ENCODE assay signal across 8 cellular contexts in the genomic region with DNA sequence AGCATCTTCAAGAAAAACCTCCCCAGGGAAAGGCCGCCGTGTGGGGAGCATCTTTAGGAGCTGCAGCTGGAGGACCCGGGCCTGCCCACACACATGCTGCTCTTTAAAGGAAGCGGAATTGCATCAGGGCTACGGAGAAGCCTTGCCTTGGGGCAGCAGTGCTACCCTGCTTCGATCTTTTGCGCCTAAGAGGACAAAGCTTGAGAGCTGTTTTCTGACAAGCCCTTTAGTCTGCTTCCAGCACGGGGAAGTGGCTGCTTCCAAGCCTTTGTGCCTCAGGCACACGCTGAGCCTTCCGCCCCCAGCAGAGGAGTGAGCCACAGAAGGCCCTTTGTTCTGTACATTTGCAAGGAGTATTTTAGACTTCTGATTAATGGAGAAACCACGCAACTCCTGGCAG. TPM values are rescaled to one million over a fixed set of nuclear protein-coding genes. Genes with fewer than 3 reads are reported as not detected.
DNase-seq lines count a peak whose midpoint lies in the region; ATAC-seq and TF ChIP-seq lines count a peak whose summit lies in the region.

No MANE protein-coding gene starts in this region.

- no peak overlapping the region for H3K4me2 ChIP-seq in neural cell (ENCODE audit: low read length)

- POLR2A ChIA-PET in naive thymus-derived CD8-positive, alpha-beta T cell (lab: Charles Lee): no interaction called here

- H3K36me3 ChIP-seq in neural cell (ENCODE audit: insufficient read depth, low read length) (no peaks in the 10 kb centered on the region), tibial artery (peaks cover 4 to 27% (median 18%) of the 10 kb centered on the region in 3 donors)

- no peak for TF ChIP-seq EP300 in neural cell (conservative IDR thresholded peaks at IDR 0.05; ENCODE audit: poor library complexity, severe bottlenecking)

- peak overlapping the region; percentile 15 for H2AFZ ChIP-seq in neural cell (ENCODE audit: low read depth, low read length)

- H3K9me3 Mint-ChIP-seq in naive thymus-derived CD8-positive, alpha-beta T cell: no peaks in the 10 kb centered on the region

- H3K4me1 Mint-ChIP-seq in naive thymus-derived CD8-positive, alpha-beta T cell: peaks cover 0 to 1% (median 0%) of the 10 kb centered on the region in 4 donors

- no peak overlapping the region for H3K4me3 Mint-ChIP-seq in naive thymus-derived CD8-positive, alpha-beta T cell

- no peak overlapping the region for H3K4me3 ChIP-seq in neural cell (ENCODE audit: low read length)
- no peak overlapping the region for H3K4me3 ChIP-seq in tibial artery

- H3K27ac ChIP-seq in neural cell (ENCODE audit: low read length) (peak overlapping the region; percentile 66), tibial artery (no peak overlapping the region)

- ATAC-seq in naive thymus-derived CD8-positive, alpha-beta T cell: no peak

- peaks cover 0 to 13% (median 0%) of the 10 kb centered on the region in 3 donors for H3K36me3 Mint-ChIP-seq in naive thymus-derived CD8-positive, alpha-beta T cell

- H3K9ac ChIP-seq in neural cell (ENCODE audit: low read length): peak overlapping the region; percentile 52

- H3K79me2 ChIP-seq in neural cell (replicated peaks; ENCODE audit: insufficient read depth, low read length): no peaks in the 10 kb centered on the region

- DNase-seq in EL (peak; percentile 80), NCI-H526 (lab: John Stamatoyannopoulos, UW) (peak; percentile 86 to 88), epidermal melanocyte (ENCODE audit: insufficient read length, low spot score) (peak; percentile 94), tibial artery (no peak)
- DNase-seq in effector CD4-positive, alpha-beta T cell: no peak
- no peak for DNase-seq in activated CD4-positive, alpha-beta T cell treated with anti-CD3 and anti-CD28 coated beads for 48 hours
- no peak for DNase-seq in naive thymus-derived CD8-positive, alpha-beta T cell

- H3K4me1 ChIP-seq in tibial artery: no peaks in the 10 kb centered on the region

- intact Hi-C loops in tibial artery (cut with DNase I; ENCODE audit: low total_unique reads): no loop called here

- H3K27ac Mint-ChIP-seq in naive thymus-derived CD8-positive, alpha-beta T cell: peak overlapping the region in 1 of 10 donors; percentile 58

- peak; percentile 9 for TF ChIP-seq RAD21 in neural cell (conservative IDR thresholded peaks at IDR 0.05)

- H3K9me3 ChIP-seq in neural cell (ENCODE audit: low read length): no peaks in the 10 kb centered on the region
- H3K9me3 ChIP-seq in tibial artery: no peaks in the 10 kb centered on the region

- no peak for TF ChIP-seq CTCF in neural cell (IDR thresholded peaks at IDR 0.05; ENCODE audit: poor library complexity, severe bottlenecking)
- no peak for TF ChIP-seq CTCF in tibial artery (IDR thresholded peaks at IDR 0.05)

- H3F3A ChIP-seq in neural cell (ENCODE audit: insufficient read depth, low read length, poor library complexity, severe bottlenecking): peaks cover 4% of the 10 kb centered on the region

- no peaks in the 10 kb centered on the region for H4K20me1 ChIP-seq in neural cell (ENCODE audit: insufficient read depth)

- H3K9me2 ChIP-seq in neural cell (ENCODE audit: insufficient read depth, low read length): no peaks in the 10 kb centered on the region

- H3K27me3 Mint-ChIP-seq in naive thymus-derived CD8-positive, alpha-beta T cell: no peaks in the 10 kb centered on the region

- H3K27me3 ChIP-seq in neural cell (ENCODE audit: insufficient read depth, low read depth, low read length) (no peaks in the 10 kb centered on the region), tibial artery (no peaks in the 10 kb centered on the region)

TF ChIP-seq in neural cell, 6 proteins besides CTCF, POLR2A, EP300 and RAD21:
- TF ChIP-seq MXI1 (conservative IDR thresholded peaks at IDR 0.05; ENCODE audit: poor library complexity, severe bottlenecking) (no peak), EZH2 (IDR thresholded peaks at IDR 0.05; ENCODE audit: borderline replicate concordance, insufficient read depth, low read length, poor library complexity, severe bottlenecking) (no peak), POLR2AphosphoS5 (IDR thresholded peaks at IDR 0.05) (no peak), SMC3 (conservative IDR thresholded peaks at IDR 0.05; ENCODE audit: poor library complexity) (no peak), TAF1 (IDR thresholded peaks at IDR 0.05; ENCODE audit: low read depth) (no peak)
- TF ChIP-seq, protein P1, sequence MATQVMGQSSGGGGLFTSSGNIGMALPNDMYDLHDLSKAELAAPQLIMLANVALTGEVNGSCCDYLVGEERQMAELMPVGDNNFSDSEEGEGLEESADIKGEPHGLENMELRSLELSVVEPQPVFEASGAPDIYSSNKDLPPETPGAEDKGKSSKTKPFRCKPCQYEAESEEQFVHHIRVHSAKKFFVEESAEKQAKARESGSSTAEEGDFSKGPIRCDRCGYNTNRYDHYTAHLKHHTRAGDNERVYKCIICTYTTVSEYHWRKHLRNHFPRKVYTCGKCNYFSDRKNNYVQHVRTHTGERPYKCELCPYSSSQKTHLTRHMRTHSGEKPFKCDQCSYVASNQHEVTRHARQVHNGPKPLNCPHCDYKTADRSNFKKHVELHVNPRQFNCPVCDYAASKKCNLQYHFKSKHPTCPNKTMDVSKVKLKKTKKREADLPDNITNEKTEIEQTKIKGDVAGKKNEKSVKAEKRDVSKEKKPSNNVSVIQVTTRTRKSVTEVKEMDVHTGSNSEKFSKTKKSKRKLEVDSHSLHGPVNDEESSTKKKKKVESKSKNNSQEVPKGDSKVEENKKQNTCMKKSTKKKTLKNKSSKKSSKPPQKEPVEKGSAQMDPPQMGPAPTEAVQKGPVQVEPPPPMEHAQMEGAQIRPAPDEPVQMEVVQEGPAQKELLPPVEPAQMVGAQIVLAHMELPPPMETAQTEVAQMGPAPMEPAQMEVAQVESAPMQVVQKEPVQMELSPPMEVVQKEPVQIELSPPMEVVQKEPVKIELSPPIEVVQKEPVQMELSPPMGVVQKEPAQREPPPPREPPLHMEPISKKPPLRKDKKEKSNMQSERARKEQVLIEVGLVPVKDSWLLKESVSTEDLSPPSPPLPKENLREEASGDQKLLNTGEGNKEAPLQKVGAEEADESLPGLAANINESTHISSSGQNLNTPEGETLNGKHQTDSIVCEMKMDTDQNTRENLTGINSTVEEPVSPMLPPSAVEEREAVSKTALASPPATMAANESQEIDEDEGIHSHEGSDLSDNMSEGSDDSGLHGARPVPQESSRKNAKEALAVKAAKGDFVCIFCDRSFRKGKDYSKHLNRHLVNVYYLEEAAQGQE (IDR thresholded peaks at IDR 0.05; ENCODE audit: borderline replicate concordance): no peak

RNA-seq across cellular contexts. Expression of a gene that starts 31.5 kb away (rescaled TPM):
- polyA plus RNA-seq in neural cell: 86.5 and 169 TPM in 2 replicates
- 36.3 and 39.6 TPM in 2 replicates for polyA minus RNA-seq in neural cell
- 10 to 100 TPM; 27.4 to 29.1 TPM for total RNA-seq in naive thymus-derived CD8-positive, alpha-beta T cell
- polyA plus RNA-seq in naive thymus-derived CD8-positive, alpha-beta T cell: 10 to 100 TPM; 47.3 to 72.0 (median 48.2) TPM

RNA-seq across cellular contexts. Expression of a gene that starts 31.8 kb away (rescaled TPM):
- polyA plus RNA-seq in neural cell: 25.5 and 27.2 TPM in 2 replicates
- polyA minus RNA-seq in neural cell: 53.6 and 58.3 TPM in 2 replicates
- total RNA-seq in naive thymus-derived CD8-positive, alpha-beta T cell: 10 to 100 TPM; 41.1 to 46.9 TPM
- 10 to 100 TPM; 39.0 to 48.5 (median 47.5) TPM for polyA plus RNA-seq in naive thymus-derived CD8-positive, alpha-beta T cell

RNA-seq across cellular contexts. Expression of a gene that starts 34.7 kb away (rescaled TPM):
- polyA plus RNA-seq in neural cell: 1,243 and 1,272 TPM in 2 replicates
- polyA minus RNA-seq in neural cell: 589 and 744 TPM in 2 replicates
- 100 to 1,000 TPM; 242 to 252 TPM for total RNA-seq in naive thymus-derived CD8-positive, alpha-beta T cell
- 10 to 100 TPM; 50.7 to 73.3 (median 58.2) TPM for polyA plus RNA-seq in naive thymus-derived CD8-positive, alpha-beta T cell

Comparison
In these comparisons a context has a peak if more than half of its experiments do, and no peak if none do; other contexts are left out.
1. DNase-seq: peak in EL (single experiment), NCI-H526 (2 of 2) and epidermal melanocyte (single experiment); none in tibial artery (0 of 2), effector CD4-positive, alpha-beta T cell (single experiment), activated CD4-positive, alpha-beta T cell treated with anti-CD3 and anti-CD28 coated beads for 48 hours (single experiment) and naive thymus-derived CD8-positive, alpha-beta T cell (0 of 10).
2. RNA of a gene that starts 34.7 kb away (polyA plus RNA-seq): 1,243 to 1,272 TPM in neural cell; 50.7 to 73.3 TPM in naive thymus-derived CD8-positive, alpha-beta T cell; every median in the first group is over 10 times any median in the second.